In the genomic region with DNA sequence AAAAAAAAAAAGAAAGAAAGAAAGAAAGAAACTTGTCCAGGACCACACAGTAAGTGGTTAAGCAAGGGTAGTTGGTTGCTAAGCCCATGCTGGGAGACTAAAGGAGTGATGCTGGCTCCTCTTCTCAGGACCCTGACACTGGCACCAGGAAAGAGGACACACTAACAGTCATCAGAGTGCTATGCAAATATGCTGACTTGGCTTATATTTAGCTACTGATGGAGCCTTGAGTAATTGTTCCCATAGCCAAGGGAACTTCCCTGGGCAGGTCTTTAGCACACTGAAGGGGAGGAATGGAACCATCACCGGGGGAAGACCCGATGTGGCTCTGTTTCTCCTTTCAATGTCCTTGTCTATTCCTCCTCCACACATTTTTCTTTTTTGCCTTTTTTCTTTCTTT, we compare ENCODE assay signal across 21 cellular contexts. TPM values are rescaled to one million over a fixed set of nuclear protein-coding genes. Genes with fewer than 3 reads are reported as not detected.
DNase-seq lines count a peak whose midpoint lies in the region; ATAC-seq and TF ChIP-seq lines count a peak whose summit lies in the region.
"Had no signal": no experiment of that assay in that cellular context is flagged by ENCODE, and none has a peak within 500 bp of the region (broad histone marks: within the 10 kb centered on the region; RNA-seq: fewer than 3 reads in every experiment).

No MANE protein-coding gene starts in this region.

- no CpG with 5 or more reads among the region's 2 CpGs for WGBS in neuronal stem cell (ENCODE audit: extremely low coverage in 2 of 2, insufficient read length in 2 of 2, insufficient replicate concordance in 1 of 2), 2 donors

- H3F3A ChIP-seq in DOHH2 (ENCODE audit: control insufficient read depth, insufficient read depth), result peaks cover 13% of the 10 kb centered on the region

- no peaks in the 10 kb centered on the region for H3K9me2 ChIP-seq in DOHH2 (replicated peaks; ENCODE audit: control insufficient read depth, low read length)

- no peak overlapping the region for H3K18ac ChIP-seq in neuronal stem cell (ENCODE audit: low read length)

- no peaks in the 10 kb centered on the region for H3K36me3 ChIP-seq in DOHH2 (ENCODE audit: control insufficient read depth, low read length)
- no peaks in the 10 kb centered on the region for H3K36me3 ChIP-seq in neuronal stem cell (replicated peaks in 1 of 2; ENCODE audit: control insufficient read depth in 2 of 2, insufficient read depth in 2 of 2, low read length in 2 of 2)
- H3K36me3 ChIP-seq: cardiac muscle cell, Peyer's patch, right lobe of liver had no signal

- H3K14ac ChIP-seq in neuronal stem cell (ENCODE audit: low read length), result no peak overlapping the region

- H3K4me3 ChIP-seq in DOHH2 (ENCODE audit: low read length) (peak overlapping the region; percentile 29), neuronal stem cell (ENCODE audit: low read length in 2 of 2) (no peak overlapping the region)
- H3K4me3 ChIP-seq: cardiac muscle cell, lung, Peyer's patch, right lobe of liver had no signal

- TF ChIP-seq CTCF in DOHH2 (IDR thresholded peaks at IDR 0.05; ENCODE audit: low read depth, low read length, poor library complexity, severe bottlenecking), result no peak

- H2AFZ ChIP-seq in neuronal stem cell (ENCODE audit: low read length), result no peak overlapping the region

- no peaks in the 10 kb centered on the region for H4K20me1 ChIP-seq in DOHH2 (ENCODE audit: control insufficient read depth, insufficient read depth, low read depth, low read length)

- no peak overlapping the region for H2BK15ac ChIP-seq in neuronal stem cell (ENCODE audit: low read length)

- H3K27ac ChIP-seq in DOHH2 (ENCODE audit: low read depth, low read length) (no peak overlapping the region), neuronal stem cell (replicated peaks; ENCODE audit: low read length) (no peak overlapping the region)
- H3K27ac ChIP-seq: cardiac muscle cell, Peyer's patch, right lobe of liver had no signal

- H2BK12ac ChIP-seq in neuronal stem cell (ENCODE audit: low read length), result no peak overlapping the region

- no peak overlapping the region for H3K9ac ChIP-seq in neuronal stem cell (ENCODE audit: low read depth, low read length, poor library complexity)

- no peak overlapping the region for H4K8ac ChIP-seq in neuronal stem cell (ENCODE audit: low read depth, low read length)

- H3K79me2 ChIP-seq in DOHH2 (ENCODE audit: control insufficient read depth, low read length), result no peaks in the 10 kb centered on the region

- no peak overlapping the region for H3K23ac ChIP-seq in neuronal stem cell (ENCODE audit: low read depth, low read length, poor library complexity)

- H3K27me3 ChIP-seq in DOHH2 (ENCODE audit: control insufficient read depth, low read length), result no peaks in the 10 kb centered on the region
- peaks cover 0 to 5% (median 0%) of the 10 kb centered on the region in 3 experiments for H3K27me3 ChIP-seq in neuronal stem cell (ENCODE audit: control insufficient read depth in 3 of 3, insufficient read depth in 3 of 3, low read depth in 1 of 3, low read length in 3 of 3)
- H3K27me3 ChIP-seq: cardiac muscle cell, Peyer's patch, right lobe of liver had no signal

- H2BK5ac ChIP-seq in neuronal stem cell (ENCODE audit: low read length), result no peak overlapping the region

- H3K9me3 ChIP-seq in DOHH2 (ENCODE audit: control insufficient read depth, insufficient read depth, low read length), result no peaks in the 10 kb centered on the region
- peaks cover 0 to 3% of the 10 kb centered on the region in 2 donors for H3K9me3 ChIP-seq in neuronal stem cell (replicated peaks in 1 of 2; ENCODE audit: control insufficient read depth in 2 of 2, insufficient read depth in 1 of 2, low read depth in 1 of 2, low read length in 2 of 2)
- H3K9me3 ChIP-seq: Peyer's patch, right lobe of liver had no signal

- H3K79me1 ChIP-seq in neuronal stem cell (ENCODE audit: low read depth, low read length), result no peaks in the 10 kb centered on the region

- H3K4me2 ChIP-seq in DOHH2 (ENCODE audit: low read length), result peak overlapping the region; percentile 58
- H3K4me2 ChIP-seq in neuronal stem cell (ENCODE audit: insufficient read depth, low read length, poor library complexity, severe bottlenecking), result no peak overlapping the region

- peak; percentile 39 for ATAC-seq in GM18868 (IDR thresholded peaks at IDR 0.05; ENCODE audit: unreplicated experiment)
- no peak for ATAC-seq in GM21529 (IDR thresholded peaks at IDR 0.05; ENCODE audit: unreplicated experiment)
- ATAC-seq in HG03139 (IDR thresholded peaks at IDR 0.05; ENCODE audit: unreplicated experiment), result no peak
- ATAC-seq: WTC11 had no signal

- DNase-seq in RKO (ENCODE audit: low spot score) (peak; percentile 20), glomerular visceral epithelial cell (ENCODE audit: extremely low spot score) (peak; percentile 6), neuronal stem cell (ENCODE audit: low spot score) (no peak), germinal center (ENCODE audit: low spot score) (no peak)
- DNase-seq: activated naive CD4-positive, alpha-beta T cell treated with anti-CD3 and anti-CD28 coated beads, Interleukin-2, amount 10 ng/mL, durations not matched to agents 7 days and 5 days; DMS153; effector CD4-positive, alpha-beta T cell; NCI-H187 treated with DMSO at 0.1 percent for 48 hours; NCI-H69; nephron progenitor cell; Peyer's patch; right lobe of liver; stimulated activated CD4-positive, alpha-beta T cell treated with anti-CD3 and anti-CD28 coated beads, Interleukin-4, amount 100 ng/mL, for 1 hour; T-helper 1 cell had no signal

- no peak overlapping the region for H4K91ac ChIP-seq in neuronal stem cell (ENCODE audit: low read depth, low read length, poor library complexity)

- H2AK5ac ChIP-seq in neuronal stem cell (ENCODE audit: low read depth, low read length), result no peak overlapping the region

- H3K4me1 ChIP-seq in DOHH2 (ENCODE audit: control insufficient read depth, low read length) (peaks cover 92% of the 10 kb centered on the region), neuronal stem cell (ENCODE audit: control insufficient read depth in 2 of 2, insufficient read depth in 1 of 2, low read depth in 1 of 2, low read length in 2 of 2) (no peaks in the 10 kb centered on the region)
- H3K4me1 ChIP-seq: right lobe of liver had no signal

- no peak overlapping the region for H2BK120ac ChIP-seq in neuronal stem cell (ENCODE audit: low read depth, low read length)

- no peak overlapping the region for H3K4ac ChIP-seq in neuronal stem cell (ENCODE audit: low read length)

RNA-seq across cellular contexts. Expression of gene TMEM40, which starts 6.3 kb away (rescaled TPM):
- 0.03 TPM for polyA plus RNA-seq in neuronal stem cell (2013, experiment 1 of 2)
- polyA plus RNA-seq in neuronal stem cell (2013, experiment 2 of 2), result not detected

RNA-seq across cellular contexts. Expression of gene CAND2, which starts 43.7 kb away (rescaled TPM):
- polyA plus RNA-seq in neuronal stem cell (2013, experiment 1 of 2), result 3.1 TPM
- polyA plus RNA-seq in neuronal stem cell (2013, experiment 2 of 2), result 3.1 TPM

Comparison
In these comparisons a context has a peak if more than half of its experiments do, and no peak if none do; other contexts are left out.
1. DNase-seq: peak in RKO (single experiment) and glomerular visceral epithelial cell (single experiment); none in neuronal stem cell (single experiment) and germinal center (single experiment).